Comparison of ENCODE assay signal across 18 cellular contexts in the genomic region with DNA sequence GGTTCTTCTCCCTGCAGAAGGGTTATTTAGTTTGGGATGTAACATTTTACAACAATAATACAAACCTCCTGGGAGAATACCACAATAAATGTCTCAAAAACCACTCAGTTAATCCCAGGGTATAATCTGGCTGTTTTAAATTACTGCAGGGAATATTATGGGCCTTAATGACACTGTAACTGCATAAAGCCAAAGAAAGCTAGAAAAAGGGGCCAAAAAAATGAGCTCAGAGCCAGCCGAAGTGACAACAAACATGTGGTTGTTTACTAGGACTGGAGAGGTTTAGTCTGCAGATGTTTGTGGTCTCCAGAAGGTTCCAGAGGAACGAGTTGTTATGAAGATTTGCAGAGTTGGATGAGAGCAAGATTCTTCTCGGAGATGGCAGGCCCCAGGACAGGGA.
A peak's percentile ranks its signal among the peaks of the same experiment; 100 is the strongest.
DNase-seq lines count a peak whose midpoint lies in the region; ATAC-seq and TF ChIP-seq lines count a peak whose summit lies in the region.
"Had no signal": no experiment of that assay in that cellular context is flagged by ENCODE, and none has a peak within 500 bp of the region (broad histone marks: within the 10 kb centered on the region; RNA-seq: fewer than 3 reads in every experiment).

No MANE protein-coding gene starts in this region.

- H3K4me3 ChIP-seq in AG10803 (ENCODE audit: low read length) = no peak overlapping the region
- H3K4me3 ChIP-seq in HFF-Myc (replicated peaks; ENCODE audit: low read depth, low read length) = no peak overlapping the region
- no peak overlapping the region for H3K4me3 ChIP-seq in mesenchymal stem cell (ENCODE audit: insufficient read depth in 1 of 2, low read depth in 1 of 2, low read length in 2 of 2)
- no peak overlapping the region for H3K4me3 ChIP-seq in mammary epithelial cell (replicated peaks in 1 of 3; ENCODE audit: insufficient read depth in 1 of 3, low read depth in 2 of 3, low read length in 3 of 3)
- H3K4me3 ChIP-seq: A549; BLaER1 treated with 17β-estradiol and CSF1 and Interleukin-3, amounts not matched to agents 10 nM and 100 nM; SJSA1 had no signal

- CTCF ChIA-PET in mammary epithelial cell (lab: Charles Lee; ENCODE audit: low non-redundant PET) = no interaction called here
- CTCF ChIA-PET in activated CD4-positive, alpha-beta memory T cell treated with anti-CD3 and anti-CD28 coated beads for 36 hours (lab: Charles Lee) = no interaction called here

- peaks cover 66% of the 10 kb centered on the region for H3K36me3 Mint-ChIP-seq in brain
- peaks cover 11% of the 10 kb centered on the region for H3K36me3 Mint-ChIP-seq in activated CD4-positive, alpha-beta memory T cell treated with anti-CD3 and anti-CD28 coated beads for 36 hours
- H3K36me3 Mint-ChIP-seq in stimulated activated effector memory CD8-positive, alpha-beta T cell treated with anti-CD3 and anti-CD28 coated beads, Interleukin-12 subunit alpha, Interleukin-12 subunit beta, amount 100 ng/mL, for 72 hours = no peaks in the 10 kb centered on the region

- H3K18ac ChIP-seq in mesenchymal stem cell (ENCODE audit: low read depth in 1 of 2, low read length in 2 of 2) = no peak overlapping the region

- no peak for TF ChIP-seq CTCF in AG10803 (conservative IDR thresholded peaks at IDR 0.05; ENCODE audit: low read length)
- no peak for TF ChIP-seq CTCF in HFF-Myc (IDR thresholded peaks at IDR 0.05; ENCODE audit: low read depth, low read length, missing control alignments)
- no peak for TF ChIP-seq CTCF in brain (conservative IDR thresholded peaks at IDR 0.05)
- no peak for TF ChIP-seq CTCF in mammary epithelial cell (conservative IDR thresholded peaks at IDR 0.05 in 1 of 2, IDR thresholded peaks at IDR 0.05 in 1 of 2; ENCODE audit: extremely low read depth in 1 of 2, insufficient read depth in 1 of 2, low read depth in 1 of 2, low read length in 2 of 2)

- peaks cover 3 to 48% of the 10 kb centered on the region in 2 experiments for H3K36me3 ChIP-seq in mesenchymal stem cell (ENCODE audit: control insufficient read depth in 1 of 2, insufficient read depth in 2 of 2, low read depth in 1 of 2, low read length in 2 of 2)
- H3K36me3 ChIP-seq in mammary epithelial cell (ENCODE audit: insufficient read depth, low read length) = no peaks in the 10 kb centered on the region
- H3K36me3 ChIP-seq: SJSA1 had no signal

- H3K27me3 ChIP-seq in mesenchymal stem cell (ENCODE audit: control insufficient read depth in 1 of 2, insufficient read depth in 1 of 2, low read length in 2 of 2) (no peaks in the 10 kb centered on the region), mammary epithelial cell (ENCODE audit: insufficient read depth, low read length) (no peaks in the 10 kb centered on the region)
- H3K27me3 ChIP-seq: BLaER1 treated with 17β-estradiol and CSF1 and Interleukin-3, amounts not matched to agents 10 nM and 100 nM; SJSA1 had no signal

- H3K4ac ChIP-seq in mesenchymal stem cell (ENCODE audit: low read depth in 1 of 2, low read length in 2 of 2) = no peak overlapping the region

- dilution Hi-C loops in mammary epithelial cell (cut with HindIII; ENCODE audit: low sequenced_read_pairs) = no loop called here

- H2AK5ac ChIP-seq in mesenchymal stem cell (ENCODE audit: low read length, severe bottlenecking) = no peak overlapping the region

- no peak overlapping the region for H2BK5ac ChIP-seq in mesenchymal stem cell (ENCODE audit: low read depth, low read length, poor library complexity, severe bottlenecking)

- H3K9me3 Mint-ChIP-seq in brain = peaks cover 10 to 20% (median 16%) of the 10 kb centered on the region in 5 experiments
- H3K9me3 Mint-ChIP-seq in activated CD4-positive, alpha-beta memory T cell treated with anti-CD3 and anti-CD28 coated beads for 36 hours = peaks cover 14% of the 10 kb centered on the region
- peaks cover 5% of the 10 kb centered on the region for H3K9me3 Mint-ChIP-seq in stimulated activated effector memory CD8-positive, alpha-beta T cell treated with anti-CD3 and anti-CD28 coated beads, Interleukin-12 subunit alpha, Interleukin-12 subunit beta, amount 100 ng/mL, for 72 hours

- H4K8ac ChIP-seq in mesenchymal stem cell (ENCODE audit: low read length) = no peak overlapping the region

- no peaks in the 10 kb centered on the region for H3K4me1 ChIP-seq in mesenchymal stem cell (ENCODE audit: control insufficient read depth, insufficient read depth, low read depth, low read length)
- H3K4me1 ChIP-seq in mammary epithelial cell (ENCODE audit: insufficient read depth, low read length) = no peaks in the 10 kb centered on the region
- H3K4me1 ChIP-seq: A549, SJSA1 had no signal

- H3K27ac ChIP-seq in mesenchymal stem cell (ENCODE audit: low read length, poor library complexity, severe bottlenecking) = no peak overlapping the region
- no peak overlapping the region for H3K27ac ChIP-seq in mammary epithelial cell (ENCODE audit: insufficient read depth, low read depth, low read length)
- H3K27ac ChIP-seq: A549; BLaER1 treated with 17β-estradiol and CSF1 and Interleukin-3, amounts not matched to agents 10 nM and 100 nM; RWPE1; SJSA1 had no signal

- H4K91ac ChIP-seq in mesenchymal stem cell (ENCODE audit: low read length) = no peak overlapping the region

- H3K79me1 ChIP-seq in mesenchymal stem cell (replicated peaks; ENCODE audit: low read length, poor library complexity, severe bottlenecking) = no peaks in the 10 kb centered on the region

- H3K9ac ChIP-seq in mesenchymal stem cell (ENCODE audit: low read length) (no peak overlapping the region), mammary epithelial cell (ENCODE audit: insufficient read depth, low read length) (no peak overlapping the region)
- H3K9ac ChIP-seq: BLaER1 treated with 17β-estradiol and CSF1 and Interleukin-3, amounts not matched to agents 10 nM and 100 nM had no signal

- no peak overlapping the region for H3K4me3 Mint-ChIP-seq in brain
- H3K4me3 Mint-ChIP-seq in activated CD4-positive, alpha-beta memory T cell treated with anti-CD3 and anti-CD28 coated beads for 36 hours = no peak overlapping the region
- no peak overlapping the region for H3K4me3 Mint-ChIP-seq in stimulated activated effector memory CD8-positive, alpha-beta T cell treated with anti-CD3 and anti-CD28 coated beads, Interleukin-12 subunit alpha, Interleukin-12 subunit beta, amount 100 ng/mL, for 72 hours
- H3K4me3 Mint-ChIP-seq: H9 had no signal

- in situ Hi-C loops in mammary epithelial cell (cut with MboI; ENCODE audit: low sequenced_read_pairs in 2 of 2) = no loop called here

- H3K9me3 ChIP-seq in mesenchymal stem cell (ENCODE audit: control insufficient read depth, low read length) (peaks cover 15% of the 10 kb centered on the region), mammary epithelial cell (replicated peaks; ENCODE audit: insufficient read depth, low read length) (no peaks in the 10 kb centered on the region)
- H3K9me3 ChIP-seq: SJSA1 had no signal

- no peak overlapping the region for H3K14ac ChIP-seq in mesenchymal stem cell (ENCODE audit: low read length in 2 of 2)

- POLR2A ChIA-PET in activated CD4-positive, alpha-beta memory T cell treated with anti-CD3 and anti-CD28 coated beads for 36 hours (lab: Charles Lee) = no interaction called here

- ATAC-seq in stimulated activated effector memory CD8-positive, alpha-beta T cell treated with anti-CD3 and anti-CD28 coated beads, Interleukin-12 subunit alpha, Interleukin-12 subunit beta, amount 100 ng/mL, for 72 hours = no peak
- ATAC-seq: A549 had no signal

- no peak overlapping the region for H3K4me2 ChIP-seq in mesenchymal stem cell (ENCODE audit: low read length, poor library complexity, severe bottlenecking)
- no peak overlapping the region for H3K4me2 ChIP-seq in mammary epithelial cell (ENCODE audit: insufficient read depth, low read depth, low read length)
- H3K4me2 ChIP-seq: A549; BLaER1 treated with 17β-estradiol and CSF1 and Interleukin-3, amounts not matched to agents 10 nM and 100 nM had no signal

- peaks cover 3% of the 10 kb centered on the region for H3K27me3 Mint-ChIP-seq in brain
- no peaks in the 10 kb centered on the region for H3K27me3 Mint-ChIP-seq in activated CD4-positive, alpha-beta memory T cell treated with anti-CD3 and anti-CD28 coated beads for 36 hours

- no peaks in the 10 kb centered on the region for H3K79me2 ChIP-seq in mammary epithelial cell (ENCODE audit: insufficient read depth, low read length)

- DNase-seq in AG10803 (ENCODE audit: low read depth) (peak; percentile 94), HFF-Myc (ENCODE audit: extremely low read depth, low read depth) (peak; percentile 20), mesenchymal stem cell (peak; percentile 47), mammary epithelial cell (no peak), posterior cingulate gyrus (no peak)
- DNase-seq in activated CD4-positive, alpha-beta memory T cell treated with anti-CD3 and anti-CD28 coated beads for 36 hours = no peak
- DNase-seq in stimulated activated effector memory CD8-positive, alpha-beta T cell treated with anti-CD3 and anti-CD28 coated beads, Interleukin-12 subunit alpha, Interleukin-12 subunit beta, amount 100 ng/mL, for 72 hours (ENCODE audit: low spot score in 2 of 2) = no peak
- DNase-seq: DMS 273 treated with DMSO at 0.1 percent for 48 hours, H9, NCI-H1436, NCI-H2081, NCI-H510A treated with DMSO at 0.1 percent for 48 hours, OCI-M1 had no signal

- no peak overlapping the region for H3K23ac ChIP-seq in mesenchymal stem cell (ENCODE audit: low read length in 2 of 2)

- intact Hi-C loops in mammary epithelial cell (cut with micrococcal nuclease) (no loop called here), posterior cingulate gyrus (cut with DNase I) (no loop called here)
- intact Hi-C loops in activated CD4-positive, alpha-beta memory T cell treated with anti-CD3 and anti-CD28 coated beads for 36 hours (cut with micrococcal nuclease) = no loop called here

- H4K20me1 ChIP-seq in mammary epithelial cell (ENCODE audit: insufficient read depth, low read length) = no peaks in the 10 kb centered on the region
- H4K20me1 ChIP-seq: BLaER1 treated with 17β-estradiol and CSF1 and Interleukin-3, amounts not matched to agents 10 nM and 100 nM had no signal

- 35% methylated on average over 2 of the region's 3 CpGs for WGBS in mesenchymal stem cell
- WGBS in mammary epithelial cell (ENCODE audit: low coverage, missing lambda C conversion rate) = 86% methylated on average over 3 of the region's 3 CpGs

- peak overlapping the region in 3 of 5 experiments; percentile 23 to 65 (median 42) for H3K27ac Mint-ChIP-seq in brain
- no peak overlapping the region for H3K27ac Mint-ChIP-seq in activated CD4-positive, alpha-beta memory T cell treated with anti-CD3 and anti-CD28 coated beads for 36 hours
- no peak overlapping the region for H3K27ac Mint-ChIP-seq in stimulated activated effector memory CD8-positive, alpha-beta T cell treated with anti-CD3 and anti-CD28 coated beads, Interleukin-12 subunit alpha, Interleukin-12 subunit beta, amount 100 ng/mL, for 72 hours
- H3K27ac Mint-ChIP-seq: H9 had no signal

- no TSS peak for BruUV-seq in mammary epithelial cell (replicated peaks; lab: Mats Ljungman, UMichigan)

- H2AFZ ChIP-seq in mesenchymal stem cell (ENCODE audit: low read depth, low read length) (no peak overlapping the region), mammary epithelial cell (ENCODE audit: low read depth, low read length) (no peak overlapping the region)

- no peak overlapping the region for H2BK15ac ChIP-seq in mesenchymal stem cell (ENCODE audit: low read depth, poor library complexity, severe bottlenecking)

- no peak overlapping the region for H2BK12ac ChIP-seq in mesenchymal stem cell (ENCODE audit: low read length in 2 of 2)

- no peak overlapping the region for H2BK120ac ChIP-seq in mesenchymal stem cell (ENCODE audit: low read depth, low read length)

- peaks cover 28% of the 10 kb centered on the region for H3K4me1 Mint-ChIP-seq in brain
- no peaks in the 10 kb centered on the region for H3K4me1 Mint-ChIP-seq in activated CD4-positive, alpha-beta memory T cell treated with anti-CD3 and anti-CD28 coated beads for 36 hours (ENCODE audit: low read depth)
- no peaks in the 10 kb centered on the region for H3K4me1 Mint-ChIP-seq in stimulated activated effector memory CD8-positive, alpha-beta T cell treated with anti-CD3 and anti-CD28 coated beads, Interleukin-12 subunit alpha, Interleukin-12 subunit beta, amount 100 ng/mL, for 72 hours
- H3K4me1 Mint-ChIP-seq: H9 had no signal

Comparison
In these comparisons a context has a peak if more than half of its experiments do, and no peak if none do; other contexts are left out.
1. DNase-seq: peak in AG10803 (single experiment), HFF-Myc (single experiment) and mesenchymal stem cell (single experiment); none in mammary epithelial cell (single experiment), activated CD4-positive, alpha-beta memory T cell treated with anti-CD3 and anti-CD28 coated beads for 36 hours (single experiment), stimulated activated effector memory CD8-positive, alpha-beta T cell treated with anti-CD3 and anti-CD28 coated beads, Interleukin-12 subunit alpha, Interleukin-12 subunit beta, amount 100 ng/mL, for 72 hours (0 of 2) and posterior cingulate gyrus (0 of 10).
2. H3K27ac Mint-ChIP-seq: peak in brain (3 of 5); none in activated CD4-positive, alpha-beta memory T cell treated with anti-CD3 and anti-CD28 coated beads for 36 hours (single experiment) and stimulated activated effector memory CD8-positive, alpha-beta T cell treated with anti-CD3 and anti-CD28 coated beads, Interleukin-12 subunit alpha, Interleukin-12 subunit beta, amount 100 ng/mL, for 72 hours (single experiment).